Comparison of ENCODE assay signal across 8 cellular contexts in the genomic region with DNA sequence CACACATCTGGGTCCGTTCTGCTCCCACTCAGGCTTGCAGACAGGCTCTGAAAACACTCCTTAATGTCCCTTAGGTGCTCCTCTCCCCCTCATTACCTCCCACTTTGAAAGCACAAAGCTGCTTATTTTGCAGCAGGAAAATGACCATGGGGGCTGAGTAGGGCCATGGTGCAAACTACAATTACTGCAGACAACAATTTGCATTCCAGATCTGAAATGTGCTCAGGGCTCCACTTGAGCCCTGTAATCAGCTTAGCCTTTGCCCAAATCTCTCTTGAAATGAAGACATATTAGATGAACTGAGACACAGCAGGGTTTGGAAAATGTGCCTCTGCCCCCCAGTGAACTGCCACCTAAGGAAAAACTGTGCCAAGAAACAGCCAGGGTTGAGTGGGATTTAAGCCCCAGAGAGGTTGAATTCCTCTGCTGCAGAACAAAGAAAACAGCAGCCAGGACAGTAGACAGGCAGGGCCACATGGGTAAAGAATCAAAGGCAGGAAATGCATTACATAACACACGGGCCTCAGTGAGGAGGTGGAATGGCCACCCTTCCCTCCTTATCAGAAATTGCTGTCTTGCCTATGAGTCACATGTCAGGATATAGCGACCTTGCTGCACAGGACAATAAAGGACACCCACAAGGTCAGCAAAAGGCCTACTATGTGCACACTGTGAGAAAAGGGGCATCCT.
A peak's percentile ranks its signal among the peaks of the same experiment; 100 is the strongest.
DNase-seq lines count a peak whose midpoint lies in the region; ATAC-seq, FAIRE-seq and TF ChIP-seq lines count a peak whose summit lies in the region.

No MANE protein-coding gene starts in this region.

- TF ChIP-seq CTCF in fibroblast of pulmonary artery (IDR thresholded peaks at IDR 0.05; ENCODE audit: low read length, missing control alignments), result no peak

- H3K4me3 ChIP-seq in SJCRH30 (no peak overlapping the region), fibroblast of pulmonary artery (replicated peaks; ENCODE audit: low read depth, low read length) (no peak overlapping the region), small intestine (ENCODE audit: low read depth in 1 of 2, low read length in 2 of 2) (no peak overlapping the region)

- no peaks in the 10 kb centered on the region for H3K36me3 Mint-ChIP-seq in activated naive CD4-positive, alpha-beta T cell treated with anti-CD3 and anti-CD28 coated beads, Interleukin-2, amount 50 U/mL, for 24 hours

- H3K4me1 ChIP-seq in SJCRH30, result peaks cover 36% of the 10 kb centered on the region
- H3K4me1 ChIP-seq in small intestine (ENCODE audit: control insufficient read depth in 2 of 2, insufficient read depth in 1 of 2, low read depth in 1 of 2, low read length in 1 of 2), result peaks cover 0 to 9% of the 10 kb centered on the region in 2 donors

- no peaks in the 10 kb centered on the region for H3K27me3 Mint-ChIP-seq in activated naive CD4-positive, alpha-beta T cell treated with anti-CD3 and anti-CD28 coated beads, Interleukin-2, amount 50 U/mL, for 24 hours

- ATAC-seq in HG03095 (IDR thresholded peaks at IDR 0.05; ENCODE audit: unreplicated experiment) (no peak), HG02885 (IDR thresholded peaks at IDR 0.05; ENCODE audit: poor library complexity, unreplicated experiment) (no peak)

- WGBS in small intestine, 3 donors, result 32 to 43% (median 33%) methylated on average over 3 of the region's 3 CpGs

- H3K9me3 ChIP-seq in SJCRH30 (replicated peaks) (peaks cover 4% of the 10 kb centered on the region; the same call in 1 of the 2 replicates), small intestine (ENCODE audit: control insufficient read depth, low read depth) (no peaks in the 10 kb centered on the region)

- H3K36me3 ChIP-seq in SJCRH30 (no peaks in the 10 kb centered on the region), small intestine (ENCODE audit: control insufficient read depth in 2 of 2, insufficient read depth in 2 of 2, low read length in 2 of 2) (no peaks in the 10 kb centered on the region)

- DNase-seq in activated naive CD4-positive, alpha-beta T cell (lab: John Stamatoyannopoulos, UW), result no peak
- DNase-seq in SJCRH30 (peak; percentile 43 to 65), fibroblast of pulmonary artery (ENCODE audit: low read depth) (peak; percentile 64), small intestine (peak; percentile 38), NCI-H2171 (lab: John Stamatoyannopoulos, UW) (no peak)

- H3K27ac Mint-ChIP-seq in activated naive CD4-positive, alpha-beta T cell treated with anti-CD3 and anti-CD28 coated beads, Interleukin-2, amount 50 U/mL, for 24 hours, result peak overlapping the region; percentile 51

- FAIRE-seq in small intestine (lab: Jason Lieb, UNC), result no peak

- no peaks in the 10 kb centered on the region for H3K27me3 ChIP-seq in SJCRH30
- H3K27me3 ChIP-seq in small intestine (ENCODE audit: control insufficient read depth in 2 of 2, insufficient read depth in 2 of 2, low read length in 2 of 2), result no peaks in the 10 kb centered on the region

- peaks cover 83% of the 10 kb centered on the region for H3K4me1 Mint-ChIP-seq in activated naive CD4-positive, alpha-beta T cell treated with anti-CD3 and anti-CD28 coated beads, Interleukin-2, amount 50 U/mL, for 24 hours

- no peak overlapping the region for H3K4me3 Mint-ChIP-seq in activated naive CD4-positive, alpha-beta T cell treated with anti-CD3 and anti-CD28 coated beads, Interleukin-2, amount 50 U/mL, for 24 hours

- H3K9me3 Mint-ChIP-seq in activated naive CD4-positive, alpha-beta T cell treated with anti-CD3 and anti-CD28 coated beads, Interleukin-2, amount 50 U/mL, for 24 hours, result peaks cover 5% of the 10 kb centered on the region

- H3K27ac ChIP-seq in SJCRH30, result peak overlapping the region; percentile 17; the same call in 1 of the 2 replicates
- peak overlapping the region in 1 of 2 donors; percentile 11 for H3K27ac ChIP-seq in small intestine (ENCODE audit: low read depth in 1 of 2, low read length in 1 of 2)

Comparison
In these comparisons a context has a peak if more than half of its experiments do, and no peak if none do; other contexts are left out.
1. DNase-seq: peak in SJCRH30 (2 of 2), fibroblast of pulmonary artery (single experiment) and small intestine (single experiment); none in activated naive CD4-positive, alpha-beta T cell (0 of 4) and NCI-H2171 (single experiment).